ENCODE assay signal across 8 cellular contexts in the genomic region with DNA sequence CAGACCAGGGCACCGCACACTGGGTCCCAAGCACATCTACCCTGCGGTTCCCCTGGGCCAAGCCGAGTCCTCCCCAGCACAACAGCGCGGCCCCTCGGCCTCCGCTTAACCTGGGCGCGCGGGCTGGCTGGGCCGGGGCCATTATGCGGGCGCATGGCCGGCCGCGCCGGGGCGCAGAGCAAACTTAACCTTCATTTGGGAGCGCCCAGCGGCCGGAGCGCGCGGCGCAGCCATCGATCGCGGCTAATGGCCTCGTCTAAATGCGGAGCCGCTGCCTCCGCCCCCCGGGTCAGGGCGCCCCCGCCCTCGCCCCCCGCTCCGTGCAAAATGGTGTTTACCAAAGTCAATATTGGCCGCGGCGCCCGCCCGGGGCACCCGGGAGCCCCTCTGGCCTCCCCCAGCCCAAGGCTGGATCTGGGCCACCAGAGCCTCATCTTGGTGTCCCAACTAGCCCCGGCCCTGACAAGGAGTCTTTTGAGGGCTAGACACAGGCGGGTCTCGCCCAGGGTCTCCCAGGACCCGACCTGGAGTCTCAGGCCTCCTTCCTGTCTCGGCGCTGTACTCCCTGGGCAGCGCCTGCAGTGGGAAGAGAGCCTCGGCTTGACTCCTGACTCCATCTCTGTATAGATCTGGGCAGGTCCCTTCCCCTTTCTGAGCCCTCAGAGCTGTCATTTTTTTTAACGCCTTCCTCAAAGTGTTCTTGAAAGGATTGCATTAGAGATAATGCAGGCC.
DNase-seq lines count a peak whose midpoint lies in the region; ATAC-seq, FAIRE-seq and TF ChIP-seq lines count a peak whose summit lies in the region.

No MANE protein-coding gene starts in this region.

- no peak for TF ChIP-seq CTCF in RWPE2 (IDR thresholded peaks at IDR 0.05; ENCODE audit: poor library complexity, severe bottlenecking)
- peak; percentile 37 for TF ChIP-seq CTCF in left ventricle myocardium inferior (IDR thresholded peaks at IDR 0.05; ENCODE audit: borderline replicate concordance)

- H3K27ac ChIP-seq in RWPE2 (ENCODE audit: poor library complexity, severe bottlenecking) (no peak overlapping the region), left ventricle myocardium inferior (replicated peaks) (no peak overlapping the region)

- no peaks in the 10 kb centered on the region for H3K4me1 ChIP-seq in RWPE2 (ENCODE audit: insufficient read depth, poor library complexity, severe bottlenecking)
- H3K4me1 ChIP-seq in left ventricle myocardium inferior: peaks cover 16% of the 10 kb centered on the region

- H3K4me3 ChIP-seq in RWPE2 (ENCODE audit: severe bottlenecking) (no peak overlapping the region), left ventricle myocardium inferior (peak overlapping the region; percentile 49)

- no peak for TF ChIP-seq POLR2A in GM12892 (IDR thresholded peaks at IDR 0.05; ENCODE audit: low read depth, low read length)

- FAIRE-seq in GM12892 (lab: Jason Lieb, UNC): no peak

- DNase-seq in DMS 273 (lab: John Stamatoyannopoulos, UW; ENCODE audit: unreplicated experiment) (peak; percentile 68), DMS 273 treated with DMSO at 0.1 percent for 48 hours (lab: John Stamatoyannopoulos, UW) (no peak), RWPE2 (ENCODE audit: low spot score) (no peak), left ventricle myocardium inferior (no peak), retina (peak; percentile 57), GM12892 (ENCODE audit: insufficient read length) (no peak)

- intact Hi-C loops in left ventricle myocardium inferior (cut with micrococcal nuclease): loop anchor here (10.0 kb wide), 1 partner anchor 550 kb away; no protein-coding TSS in a partner anchor

- no peaks in the 10 kb centered on the region for H3K9me3 ChIP-seq in RWPE2 (ENCODE audit: severe bottlenecking)
- H3K9me3 ChIP-seq in left ventricle myocardium inferior (replicated peaks): no peaks in the 10 kb centered on the region

- ATAC-seq in RWPE2 (ENCODE audit: low read depth) (peak; percentile 40; the same call in 2 of the 3 replicates), HG03280 (IDR thresholded peaks at IDR 0.05; ENCODE audit: unreplicated experiment) (no peak), GM19452 (IDR thresholded peaks at IDR 0.05; ENCODE audit: unreplicated experiment) (no peak)

- H3K36me3 ChIP-seq in RWPE2 (ENCODE audit: low read depth) (no peaks in the 10 kb centered on the region), left ventricle myocardium inferior (no peaks in the 10 kb centered on the region)

- H3K27me3 ChIP-seq in RWPE2 (ENCODE audit: insufficient read depth, poor library complexity, severe bottlenecking): peaks cover 29% of the 10 kb centered on the region
- peaks cover 76% of the 10 kb centered on the region for H3K27me3 ChIP-seq in left ventricle myocardium inferior (ENCODE audit: low read depth)

Comparison
In these comparisons a context has a peak if more than half of its experiments do, and no peak if none do; other contexts are left out.
1. DNase-seq: peak in DMS 273 (single experiment) and retina (single experiment); none in DMS 273 treated with DMSO at 0.1 percent for 48 hours (single experiment), RWPE2 (single experiment), left ventricle myocardium inferior (single experiment) and GM12892 (single experiment).